In genomic region chr5:50965621-50966362, GRCh38 we compare ENCODE assay signal across 14 cellular contexts.
A peak's percentile ranks its signal among the peaks of the same experiment; 100 is the strongest.
DNase-seq lines count a peak whose midpoint lies in the region; ATAC-seq and TF ChIP-seq lines count a peak whose summit lies in the region.
"Had no signal": no experiment of that assay in that cellular context is flagged by ENCODE, and none has a peak within 500 bp of the region (broad histone marks: within the 10 kb centered on the region; RNA-seq: fewer than 3 reads in every experiment).

No MANE protein-coding gene starts in this region.

- peaks cover 57% of the 10 kb centered on the region for H3K4me1 Mint-ChIP-seq in CD14-positive monocyte
- peaks cover 52% of the 10 kb centered on the region for H3K4me1 Mint-ChIP-seq in activated naive CD8-positive, alpha-beta T cell treated with anti-CD3 and anti-CD28 coated beads, Interleukin-2, amount 50 U/mL, for 24 hours

- H3K4me3 ChIP-seq in H7 (ENCODE audit: insufficient read depth, low read depth, low read length): peak overlapping the region; percentile 23; the same call in 1 of the 2 replicates
- no peak overlapping the region for H3K4me3 ChIP-seq in mucosa of stomach (ENCODE audit: low read length)

- H3K27me3 Mint-ChIP-seq in CD14-positive monocyte (ENCODE audit: low read depth in 3 of 3): peaks cover 82 to 91% (median 83%) of the 10 kb centered on the region in 3 donors
- H3K27me3 Mint-ChIP-seq in activated naive CD8-positive, alpha-beta T cell treated with anti-CD3 and anti-CD28 coated beads, Interleukin-2, amount 50 U/mL, for 24 hours: peaks cover 82% of the 10 kb centered on the region

- no peak for DNase-seq in CD14-positive monocyte (ENCODE audit: low spot score)
- DNase-seq in H7: peak; percentile 47
- DNase-seq in activated naive CD8-positive, alpha-beta T cell treated with anti-CD3 and anti-CD28 coated beads, Interleukin-2, amount 50 U/mL, for 24 hours: no peak
- DNase-seq in NCI-H2171 treated with DMSO at 0.1 percent for 48 hours (lab: John Stamatoyannopoulos, UW): no peak
- DNase-seq in kidney glomerular epithelial cell (lab: John Stamatoyannopoulos, UW): no peak
- DNase-seq: CD4-positive, CD25-positive, alpha-beta regulatory T cell; HCEC 1CT; IMR-90; NCI-H187; stimulated activated CD4-positive, alpha-beta T cell treated with anti-CD3 and anti-CD28 coated beads, Interleukin-12 subunit alpha, Interleukin-12 subunit beta, amount 100 ng/mL, for 4 hours; T-helper 9 cell had no signal

- no peak for TF ChIP-seq CTCF in CD14-positive monocyte (IDR thresholded peaks at IDR 0.05)

- H3K4me1 ChIP-seq in mucosa of stomach (ENCODE audit: control insufficient read depth, insufficient read depth, low read length): peaks cover 17% of the 10 kb centered on the region

- no peak for ATAC-seq in activated naive CD8-positive, alpha-beta T cell treated with anti-CD3 and anti-CD28 coated beads, Interleukin-2, amount 50 U/mL, for 24 hours
- ATAC-seq in GM21529 (IDR thresholded peaks at IDR 0.05; ENCODE audit: unreplicated experiment) (no peak), GM21515 (IDR thresholded peaks at IDR 0.05; ENCODE audit: unreplicated experiment) (no peak)

- intact Hi-C loops in CD14-positive monocyte (cut with micrococcal nuclease): loop anchor here in 1 of 2 donors (5.0 kb wide), 1 partner anchor 1692 kb away; no protein-coding TSS in a partner anchor

- peaks cover 0 to 46% (median 28%) of the 10 kb centered on the region in 7 donors for H3K9me3 Mint-ChIP-seq in CD14-positive monocyte
- no peaks in the 10 kb centered on the region for H3K9me3 Mint-ChIP-seq in activated naive CD8-positive, alpha-beta T cell treated with anti-CD3 and anti-CD28 coated beads, Interleukin-2, amount 50 U/mL, for 24 hours

- peak overlapping the region; percentile 70 for H3K9ac ChIP-seq in mucosa of stomach (ENCODE audit: low read length)

- H3K27ac Mint-ChIP-seq in CD14-positive monocyte: peak overlapping the region in 1 of 7 donors; percentile 42
- H3K27ac Mint-ChIP-seq in activated naive CD8-positive, alpha-beta T cell treated with anti-CD3 and anti-CD28 coated beads, Interleukin-2, amount 50 U/mL, for 24 hours: no peak overlapping the region
- H3K27ac Mint-ChIP-seq: CD4-positive, CD25-positive, alpha-beta regulatory T cell had no signal

- H3K36me3 Mint-ChIP-seq in CD14-positive monocyte: peaks cover 6 to 17% of the 10 kb centered on the region in 2 donors
- H3K36me3 Mint-ChIP-seq in activated naive CD8-positive, alpha-beta T cell treated with anti-CD3 and anti-CD28 coated beads, Interleukin-2, amount 50 U/mL, for 24 hours (ENCODE audit: low read depth): no peaks in the 10 kb centered on the region
- H3K36me3 Mint-ChIP-seq: CD4-positive, CD25-positive, alpha-beta regulatory T cell had no signal

- H3K4me3 Mint-ChIP-seq in CD14-positive monocyte: peak overlapping the region; percentile 44 to 97
- H3K4me3 Mint-ChIP-seq in activated naive CD8-positive, alpha-beta T cell treated with anti-CD3 and anti-CD28 coated beads, Interleukin-2, amount 50 U/mL, for 24 hours: peak overlapping the region; percentile 45

- peaks cover 77% of the 10 kb centered on the region for H3K27me3 ChIP-seq in H7 (ENCODE audit: control insufficient read depth, insufficient read depth, low read length)
- H3K27me3 ChIP-seq in mucosa of stomach (ENCODE audit: control insufficient read depth, insufficient read depth, low read length): peaks cover 77% of the 10 kb centered on the region

- no peaks in the 10 kb centered on the region for H3K9me3 ChIP-seq in mucosa of stomach (ENCODE audit: control insufficient read depth, low read length)

- H3K36me3 ChIP-seq in H7 (replicated peaks; ENCODE audit: control insufficient read depth, insufficient read depth, low read length) (no peaks in the 10 kb centered on the region), mucosa of stomach (ENCODE audit: control insufficient read depth, insufficient read depth, low read length) (no peaks in the 10 kb centered on the region)
